8 cellular contexts compared by ENCODE assay signal in genomic region chr16:89395150-89396142, GRCh38.
DNase-seq lines count a peak whose midpoint lies in the region; ATAC-seq, FAIRE-seq and TF ChIP-seq lines count a peak whose summit lies in the region.

No MANE protein-coding gene starts in this region.

- intact Hi-C loops in posterior vena cava (cut with DNase I): loop anchor here in 1 of 2 donors (1.0 kb wide), 1 partner anchor 21 kb away; no protein-coding TSS in a partner anchor

- DNase-seq in HCEC 1CT (peak; percentile 94), WERI-Rb-1 (peak; percentile 14), glomerular visceral epithelial cell (ENCODE audit: extremely low spot score) (peak; percentile 96), posterior vena cava (ENCODE audit: low spot score) (peak; percentile 91), NCI-H1436 (lab: John Stamatoyannopoulos, UW) (no peak), D721Med (ENCODE audit: insufficient read length, low spot score) (no peak), iPS-NIHi7 (ENCODE audit: extremely low spot score) (no peak)

- no peaks in the 10 kb centered on the region for H3K9me3 ChIP-seq in WERI-Rb-1 (ENCODE audit: severe bottlenecking)

- no peaks in the 10 kb centered on the region for H3K27me3 ChIP-seq in WERI-Rb-1 (ENCODE audit: insufficient read depth, low read depth, severe bottlenecking)

- no peaks in the 10 kb centered on the region for H3K36me3 ChIP-seq in WERI-Rb-1

- ATAC-seq in HG02763 (IDR thresholded peaks at IDR 0.05; ENCODE audit: unreplicated experiment): no peak

- H3K4me3 ChIP-seq in WERI-Rb-1 (ENCODE audit: low read depth, low read length): no peak overlapping the region

- H3K27ac ChIP-seq in WERI-Rb-1: no peak overlapping the region

- TF ChIP-seq CTCF in WERI-Rb-1 (IDR thresholded peaks at IDR 0.05; ENCODE audit: low read depth, low read length) (no peak), D721Med (IDR thresholded peaks at IDR 0.05; ENCODE audit: insufficient read depth, missing control alignments) (no peak)

- FAIRE-seq in D721Med (lab: Jason Lieb, UNC): no peak

Comparison
In these comparisons a context has a peak if more than half of its experiments do, and no peak if none do; other contexts are left out.
1. DNase-seq: peak in HCEC 1CT (single experiment), WERI-Rb-1 (single experiment), glomerular visceral epithelial cell (single experiment) and posterior vena cava (single experiment); none in NCI-H1436 (single experiment), D721Med (single experiment) and iPS-NIHi7 (single experiment).